11 cellular contexts compared by ENCODE assay signal in the genomic region with DNA sequence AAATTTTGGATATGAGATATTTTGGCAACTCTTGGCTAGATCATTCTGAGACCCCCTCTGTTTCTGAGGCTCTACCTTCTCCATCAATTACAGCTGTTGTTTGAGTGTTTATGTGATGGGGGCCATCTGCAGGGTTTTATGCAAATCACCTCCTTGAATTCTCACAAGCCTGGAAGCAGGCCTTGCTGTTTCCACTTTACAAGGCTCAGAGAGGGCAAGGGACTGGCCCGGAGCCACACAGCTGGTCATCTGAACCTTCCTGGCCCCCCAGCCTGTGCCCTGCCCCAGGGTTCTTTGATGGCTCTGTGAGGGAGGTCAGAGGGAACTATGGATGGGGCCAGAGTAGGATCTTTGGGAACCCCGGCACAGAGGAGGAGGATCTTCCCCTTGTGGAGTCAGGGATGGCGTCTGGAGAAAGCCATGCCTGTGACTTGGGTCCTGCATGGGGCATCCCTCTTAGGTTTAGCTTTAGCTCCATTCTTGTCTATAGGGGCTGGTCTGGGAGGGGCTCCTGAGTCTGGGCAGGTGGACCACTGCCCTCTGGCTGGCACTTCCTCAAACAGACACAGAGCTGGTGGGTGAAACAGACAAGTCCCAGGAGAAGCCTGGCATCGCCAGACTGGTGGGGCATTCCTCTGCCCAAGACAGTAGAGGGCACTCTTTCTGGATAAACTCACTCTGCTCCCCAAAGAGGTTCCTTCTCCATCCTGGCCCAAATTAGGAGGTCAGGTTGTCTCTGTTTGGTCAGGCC. TPM values are rescaled to one million over a fixed set of nuclear protein-coding genes. Genes with fewer than 3 reads are reported as not detected.
DNase-seq lines count a peak whose midpoint lies in the region; ATAC-seq and TF ChIP-seq lines count a peak whose summit lies in the region.
"Had no signal": no experiment of that assay in that cellular context is flagged by ENCODE, and none has a peak within 500 bp of the region (broad histone marks: within the 10 kb centered on the region; RNA-seq: fewer than 3 reads in every experiment).

No MANE protein-coding gene starts in this region.

- peak; percentile 35 for TF ChIP-seq CTCF in GM12865 (IDR thresholded peaks at IDR 0.05; ENCODE audit: insufficient read depth, low read depth, low read length, missing control alignments)
- peak; percentile 3 for TF ChIP-seq CTCF in astrocyte of the spinal cord (IDR thresholded peaks at IDR 0.05; ENCODE audit: low read depth, low read length)
- peak; percentile 24 for TF ChIP-seq CTCF in osteoblast (IDR thresholded peaks at IDR 0.05; ENCODE audit: extremely low read depth, low read depth, low read length)

- H2AFZ ChIP-seq in osteoblast (ENCODE audit: low read length) = no peak overlapping the region

- H3K36me3 ChIP-seq in osteoblast (ENCODE audit: insufficient read depth, low read length) = no peaks in the 10 kb centered on the region
- H3K36me3 ChIP-seq: gastrocnemius medialis, MG63 had no signal

- H3K27ac ChIP-seq in osteoblast (ENCODE audit: low read depth, low read length) = no peak overlapping the region
- H3K27ac ChIP-seq: gastrocnemius medialis had no signal

- peaks cover 21% of the 10 kb centered on the region for H3K4me1 Mint-ChIP-seq in activated T-helper 17 cell treated with anti-CD3 and anti-CD28 coated beads, Interleukin-2, amount 50 U/mL, for 72 hours

- H3K9me3 ChIP-seq in osteoblast (ENCODE audit: low read depth, low read length) = no peaks in the 10 kb centered on the region
- H3K9me3 ChIP-seq: gastrocnemius medialis had no signal

- no peak overlapping the region for H3K27ac Mint-ChIP-seq in activated T-helper 17 cell treated with anti-CD3 and anti-CD28 coated beads, Interleukin-2, amount 50 U/mL, for 72 hours
- H3K27ac Mint-ChIP-seq: nephron had no signal

- H3K36me3 Mint-ChIP-seq in activated T-helper 17 cell treated with anti-CD3 and anti-CD28 coated beads, Interleukin-2, amount 50 U/mL, for 72 hours (ENCODE audit: low read depth) = peaks cover 100% of the 10 kb centered on the region

- H3K27me3 ChIP-seq in osteoblast (ENCODE audit: insufficient read depth, low read length) = no peaks in the 10 kb centered on the region
- H3K27me3 ChIP-seq: MG63 had no signal

- H3K4me3 ChIP-seq in GM12865 (ENCODE audit: low read depth, low read length) (peak overlapping the region; percentile 88), astrocyte of the spinal cord (ENCODE audit: low read depth, low read length) (no peak overlapping the region), osteoblast (ENCODE audit: insufficient read depth, low read length) (no peak overlapping the region)
- H3K4me3 ChIP-seq: gastrocnemius medialis, MG63 had no signal

- DNase-seq in GM12865 (ENCODE audit: low read depth) = peak; percentile 62
- DNase-seq in HT-29 (ENCODE audit: low spot score) = peak; percentile 2
- no peak for DNase-seq in astrocyte of the spinal cord (ENCODE audit: low read depth, low spot score)
- DNase-seq in osteoblast (ENCODE audit: insufficient read length, low spot score, missing footprints) = no peak
- no peak for DNase-seq in NCI-H146 (lab: John Stamatoyannopoulos, UW)
- no peak for DNase-seq in NCI-H2029 (lab: John Stamatoyannopoulos, UW)
- DNase-seq: gastrocnemius medialis, MG63, SHP77 treated with DMSO at 0.1 percent for 48 hours had no signal

- in situ Hi-C loops in astrocyte of the spinal cord (cut with HindIII; ENCODE audit: low sequenced_read_pairs) = no loop called here

- no peaks in the 10 kb centered on the region for H3K79me2 ChIP-seq in osteoblast (ENCODE audit: insufficient read depth, low read length)

- no peak for ATAC-seq in activated T-helper 17 cell treated with anti-CD3 and anti-CD28 coated beads, Interleukin-2, amount 50 U/mL, for 72 hours (replicated peaks)
- ATAC-seq: gastrocnemius medialis had no signal

- H3K4me3 Mint-ChIP-seq in activated T-helper 17 cell treated with anti-CD3 and anti-CD28 coated beads, Interleukin-2, amount 50 U/mL, for 72 hours = no peak overlapping the region
- H3K4me3 Mint-ChIP-seq: nephron had no signal

- no peaks in the 10 kb centered on the region for H4K20me1 ChIP-seq in osteoblast (ENCODE audit: insufficient read depth, low read length)

- H3K4me2 ChIP-seq in osteoblast (ENCODE audit: insufficient read depth, low read length) = no peak overlapping the region

- no peaks in the 10 kb centered on the region for H3K9me3 Mint-ChIP-seq in activated T-helper 17 cell treated with anti-CD3 and anti-CD28 coated beads, Interleukin-2, amount 50 U/mL, for 72 hours

- no peaks in the 10 kb centered on the region for H3K27me3 Mint-ChIP-seq in activated T-helper 17 cell treated with anti-CD3 and anti-CD28 coated beads, Interleukin-2, amount 50 U/mL, for 72 hours

- peaks cover 17% of the 10 kb centered on the region for H3K4me1 ChIP-seq in osteoblast (ENCODE audit: insufficient read depth, low read length)
- H3K4me1 ChIP-seq: gastrocnemius medialis had no signal

RNA-seq across cellular contexts. Expression of gene IL21R, which starts 26.2 kb away (rescaled TPM):
- not detected in 2 replicates for total RNA-seq in HT-29 (2014; rRNA removed; shearing (Covaris generic))
- 10.1 and 13.8 TPM in 2 replicates for total RNA-seq in osteoblast
- 10 to 100 TPM; 41.8 to 53.6 TPM for total RNA-seq in activated T-helper 17 cell treated with anti-CD3 and anti-CD28 coated beads, Interleukin-2, amount 50 U/mL, for 72 hours

Comparison
In these comparisons a context has a peak if more than half of its experiments do, and no peak if none do; other contexts are left out.
1. DNase-seq: peak in GM12865 (single experiment) and HT-29 (single experiment); none in astrocyte of the spinal cord (single experiment), osteoblast (single experiment), NCI-H146 (single experiment) and NCI-H2029 (single experiment).
2. RNA of gene IL21R, which starts 26.2 kb away (total RNA-seq): 41.8 to 53.6 TPM in activated T-helper 17 cell treated with anti-CD3 and anti-CD28 coated beads, Interleukin-2, amount 50 U/mL, for 72 hours and 10.1 to 13.8 TPM in osteoblast; not detected in HT-29; every median in the first group is over 10 times any median in the second.
3. Peak in every context shown above with its lines, with median percentiles within 50 percentile points of each other: CTCF ChIP-seq.